Comparison of ENCODE assay signal across 22 cellular contexts in the genomic region with DNA sequence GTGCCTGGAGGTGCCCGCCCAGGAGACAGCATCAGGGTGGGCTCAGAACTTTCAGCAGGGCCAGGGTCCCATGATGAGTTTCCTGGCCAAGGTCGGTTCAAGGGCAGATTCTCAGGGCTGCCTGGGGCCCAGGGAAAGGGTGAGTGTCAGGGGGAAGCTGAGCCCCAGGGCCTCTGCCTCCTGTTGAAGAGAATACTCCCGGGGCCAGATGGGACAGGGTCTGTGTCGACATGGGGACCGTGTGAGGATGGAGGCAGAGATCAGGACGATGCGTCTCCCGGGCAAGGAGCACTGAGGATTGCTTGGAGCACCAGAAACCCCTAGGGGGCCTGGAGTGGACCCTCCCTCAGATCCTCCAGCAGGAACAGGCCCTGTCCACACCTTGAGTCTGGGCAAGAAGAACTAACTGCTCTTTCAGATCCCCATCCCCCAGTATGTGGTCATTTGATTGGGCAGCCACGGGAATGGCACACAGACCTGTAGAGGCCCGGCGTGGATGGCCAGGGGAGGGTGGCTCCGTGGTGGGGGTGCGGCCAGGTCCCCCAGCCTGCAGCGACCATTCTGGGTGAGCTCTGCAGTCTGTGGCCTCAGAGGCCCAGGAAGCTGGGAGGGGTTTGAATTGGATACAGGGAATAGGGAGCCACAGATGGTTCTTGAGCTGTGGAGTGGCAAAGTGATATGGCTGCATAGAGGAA.
DNase-seq lines count a peak whose midpoint lies in the region; ATAC-seq and TF ChIP-seq lines count a peak whose summit lies in the region.
"Had no signal": no experiment of that assay in that cellular context is flagged by ENCODE, and none has a peak within 500 bp of the region (broad histone marks: within the 10 kb centered on the region; RNA-seq: fewer than 3 reads in every experiment).

No MANE protein-coding gene starts in this region.

- H3K4me3 ChIP-seq in lung (no peak overlapping the region), stomach (no peak overlapping the region), MG63 (no peak overlapping the region)
- H3K4me3 ChIP-seq: GM23248 had no signal

- no peak for TF ChIP-seq POLR2A in stomach (IDR thresholded peaks at IDR 0.05)

- no peaks in the 10 kb centered on the region for H3K27me3 Mint-ChIP-seq in activated CD8-positive, alpha-beta T cell treated with anti-CD3 and anti-CD28 coated beads, Interleukin-2, amount 10 ng/mL, durations not matched to agents 7 days and 5 days (ENCODE audit: low read depth)
- H3K27me3 Mint-ChIP-seq in activated CD8-positive, alpha-beta T cell treated with anti-CD3 and anti-CD28 coated beads for 36 hours: no peaks in the 10 kb centered on the region
- no peaks in the 10 kb centered on the region for H3K27me3 Mint-ChIP-seq in activated T-helper 2 cell treated with anti-CD3 and anti-CD28 coated beads, Interferon-gamma antibody, Interleukin-2, Interleukin-4, amounts not matched to agents 10 μg/mL and 5 μg/mL and 100 μg/mL, durations not matched to agents 14 hours and 24 hours and 36 hours (ENCODE audit: low read depth)
- H3K27me3 Mint-ChIP-seq: CD4-positive, alpha-beta memory T cell had no signal

- POLR2A ChIA-PET in activated CD8-positive, alpha-beta T cell treated with anti-CD3 and anti-CD28 coated beads, Interleukin-2, amount 10 ng/mL, durations not matched to agents 7 days and 5 days (lab: Charles Lee): no interaction called here
- POLR2A ChIA-PET in activated CD8-positive, alpha-beta T cell treated with anti-CD3 and anti-CD28 coated beads for 36 hours (lab: Charles Lee): no interaction called here

- no peak overlapping the region for H3K27ac Mint-ChIP-seq in activated CD8-positive, alpha-beta T cell treated with anti-CD3 and anti-CD28 coated beads, Interleukin-2, amount 10 ng/mL, durations not matched to agents 7 days and 5 days
- no peak overlapping the region for H3K27ac Mint-ChIP-seq in activated CD8-positive, alpha-beta T cell treated with anti-CD3 and anti-CD28 coated beads for 36 hours
- H3K27ac Mint-ChIP-seq in activated T-helper 2 cell treated with anti-CD3 and anti-CD28 coated beads, Interferon-gamma antibody, Interleukin-2, Interleukin-4, amounts not matched to agents 10 μg/mL and 5 μg/mL and 100 μg/mL, durations not matched to agents 14 hours and 24 hours and 36 hours: no peak overlapping the region
- H3K27ac Mint-ChIP-seq: CD4-positive, alpha-beta memory T cell had no signal

- H3K4me1 ChIP-seq in lung (ENCODE audit: control insufficient read depth in 2 of 2, insufficient read depth in 2 of 2, low read length in 2 of 2) (no peaks in the 10 kb centered on the region), stomach (no peaks in the 10 kb centered on the region)

- intact Hi-C loops in activated CD8-positive, alpha-beta T cell treated with anti-CD3 and anti-CD28 coated beads for 36 hours (cut with micrococcal nuclease): no loop called here
- intact Hi-C loops in activated T-helper 2 cell treated with anti-CD3 and anti-CD28 coated beads, Interferon-gamma antibody, Interleukin-2, Interleukin-4, amounts not matched to agents 10 μg/mL and 5 μg/mL and 100 μg/mL, durations not matched to agents 14 hours and 24 hours and 36 hours (cut with micrococcal nuclease): no loop called here
- intact Hi-C loops in stomach (cut with DNase I; ENCODE audit: low total_unique reads): no loop called here

- peak; percentile 7 for DNase-seq in activated CD8-positive, alpha-beta T cell treated with anti-CD3 and anti-CD28 coated beads, Interleukin-2, amount 10 ng/mL, durations not matched to agents 7 days and 5 days
- no peak for DNase-seq in activated CD8-positive, alpha-beta T cell treated with anti-CD3 and anti-CD28 coated beads for 36 hours
- DNase-seq in activated T-helper 2 cell treated with anti-CD3 and anti-CD28 coated beads, Interferon-gamma antibody, Interleukin-2, Interleukin-4, amounts not matched to agents 10 μg/mL and 5 μg/mL and 100 μg/mL, durations not matched to agents 14 hours and 24 hours and 36 hours (ENCODE audit: low spot score): peak; percentile 3
- peak; percentile 17 for DNase-seq in lung (ENCODE audit: low spot score)
- DNase-seq in stomach: peak; percentile 18
- DNase-seq in MG63: no peak
- no peak for DNase-seq in 8988T
- DNase-seq: Calu3; CD4-positive, alpha-beta memory T cell; DMS53; GM23248; NCI-H1048; NCI-H146; NCI-H2081; NCI-H510A; NCI-H82; PC-3 had no signal

- no peak for TF ChIP-seq EP300 in stomach (IDR thresholded peaks at IDR 0.05)

- 85 to 97% methylated on average over 14 of the region's 14 CpGs for WGBS in lung, 2 donors
- 79 to 90% (median 85%) methylated on average over 11 to 14 of the region's 14 CpGs for WGBS in stomach, 5 donors

- H3K27ac ChIP-seq in lung (ENCODE audit: low read depth in 1 of 2, low read length in 1 of 2) (no peak overlapping the region), stomach (no peak overlapping the region)
- H3K27ac ChIP-seq: 22Rv1, GM23248, KMS-11, RWPE1 had no signal

- CTCF ChIA-PET in activated CD8-positive, alpha-beta T cell treated with anti-CD3 and anti-CD28 coated beads, Interleukin-2, amount 10 ng/mL, durations not matched to agents 7 days and 5 days (lab: Charles Lee): no interaction called here
- CTCF ChIA-PET in activated CD8-positive, alpha-beta T cell treated with anti-CD3 and anti-CD28 coated beads for 36 hours (lab: Charles Lee): no interaction called here

- no peaks in the 10 kb centered on the region for H3K9me3 Mint-ChIP-seq in activated CD8-positive, alpha-beta T cell treated with anti-CD3 and anti-CD28 coated beads, Interleukin-2, amount 10 ng/mL, durations not matched to agents 7 days and 5 days (ENCODE audit: insufficient read depth)
- H3K9me3 Mint-ChIP-seq in activated CD8-positive, alpha-beta T cell treated with anti-CD3 and anti-CD28 coated beads for 36 hours: no peaks in the 10 kb centered on the region
- no peaks in the 10 kb centered on the region for H3K9me3 Mint-ChIP-seq in activated T-helper 2 cell treated with anti-CD3 and anti-CD28 coated beads, Interferon-gamma antibody, Interleukin-2, Interleukin-4, amounts not matched to agents 10 μg/mL and 5 μg/mL and 100 μg/mL, durations not matched to agents 14 hours and 24 hours and 36 hours

- H3K4me3 Mint-ChIP-seq in activated CD8-positive, alpha-beta T cell treated with anti-CD3 and anti-CD28 coated beads, Interleukin-2, amount 10 ng/mL, durations not matched to agents 7 days and 5 days: no peak overlapping the region
- no peak overlapping the region for H3K4me3 Mint-ChIP-seq in activated CD8-positive, alpha-beta T cell treated with anti-CD3 and anti-CD28 coated beads for 36 hours
- no peak overlapping the region for H3K4me3 Mint-ChIP-seq in activated T-helper 2 cell treated with anti-CD3 and anti-CD28 coated beads, Interferon-gamma antibody, Interleukin-2, Interleukin-4, amounts not matched to agents 10 μg/mL and 5 μg/mL and 100 μg/mL, durations not matched to agents 14 hours and 24 hours and 36 hours (ENCODE audit: low read depth)
- H3K4me3 Mint-ChIP-seq: CD4-positive, alpha-beta memory T cell had no signal

- H3K36me3 ChIP-seq in lung (ENCODE audit: control insufficient read depth in 2 of 2, insufficient read depth in 2 of 2, low read length in 2 of 2) (no peaks in the 10 kb centered on the region), stomach (no peaks in the 10 kb centered on the region), MG63 (no peaks in the 10 kb centered on the region)

- H3K36me3 Mint-ChIP-seq in activated CD8-positive, alpha-beta T cell treated with anti-CD3 and anti-CD28 coated beads, Interleukin-2, amount 10 ng/mL, durations not matched to agents 7 days and 5 days (ENCODE audit: low read depth): no peaks in the 10 kb centered on the region
- H3K36me3 Mint-ChIP-seq in activated CD8-positive, alpha-beta T cell treated with anti-CD3 and anti-CD28 coated beads for 36 hours (ENCODE audit: low read depth): no peaks in the 10 kb centered on the region
- no peaks in the 10 kb centered on the region for H3K36me3 Mint-ChIP-seq in activated T-helper 2 cell treated with anti-CD3 and anti-CD28 coated beads, Interferon-gamma antibody, Interleukin-2, Interleukin-4, amounts not matched to agents 10 μg/mL and 5 μg/mL and 100 μg/mL, durations not matched to agents 14 hours and 24 hours and 36 hours (ENCODE audit: low read depth)
- H3K36me3 Mint-ChIP-seq: CD4-positive, alpha-beta memory T cell had no signal

- H3K9me3 ChIP-seq in lung (ENCODE audit: control insufficient read depth in 2 of 2, insufficient read depth in 1 of 2, low read length in 1 of 2) (peaks cover 0 to 2% of the 10 kb centered on the region in 2 donors), stomach (no peaks in the 10 kb centered on the region), MG63 (no peaks in the 10 kb centered on the region)

- no peak for TF ChIP-seq CTCF in activated CD8-positive, alpha-beta T cell treated with anti-CD3 and anti-CD28 coated beads for 36 hours (IDR thresholded peaks at IDR 0.05)
- no peak for TF ChIP-seq CTCF in lung (IDR thresholded peaks at IDR 0.05; ENCODE audit: control extremely low read depth, extremely low read depth)
- TF ChIP-seq CTCF in stomach (IDR thresholded peaks at IDR 0.05): no peak

- no peaks in the 10 kb centered on the region for H3K4me1 Mint-ChIP-seq in activated CD8-positive, alpha-beta T cell treated with anti-CD3 and anti-CD28 coated beads, Interleukin-2, amount 10 ng/mL, durations not matched to agents 7 days and 5 days (ENCODE audit: low read depth)
- H3K4me1 Mint-ChIP-seq in activated CD8-positive, alpha-beta T cell treated with anti-CD3 and anti-CD28 coated beads for 36 hours (ENCODE audit: low read depth): no peaks in the 10 kb centered on the region
- H3K4me1 Mint-ChIP-seq in activated T-helper 2 cell treated with anti-CD3 and anti-CD28 coated beads, Interferon-gamma antibody, Interleukin-2, Interleukin-4, amounts not matched to agents 10 μg/mL and 5 μg/mL and 100 μg/mL, durations not matched to agents 14 hours and 24 hours and 36 hours (ENCODE audit: low read depth): no peaks in the 10 kb centered on the region
- H3K4me1 Mint-ChIP-seq: CD4-positive, alpha-beta memory T cell had no signal

- no peaks in the 10 kb centered on the region for H3K27me3 ChIP-seq in lung (ENCODE audit: control insufficient read depth, insufficient read depth)
- H3K27me3 ChIP-seq in stomach: no peaks in the 10 kb centered on the region
- H3K27me3 ChIP-seq in MG63: no peaks in the 10 kb centered on the region

- ATAC-seq in activated CD8-positive, alpha-beta T cell treated with anti-CD3 and anti-CD28 coated beads, Interleukin-2, amount 10 ng/mL, durations not matched to agents 7 days and 5 days: no peak
- ATAC-seq in activated CD8-positive, alpha-beta T cell treated with anti-CD3 and anti-CD28 coated beads for 36 hours: no peak
- ATAC-seq in lung (ENCODE audit: insufficient read depth, low FRiP score) (no peak), HG02610 (IDR thresholded peaks at IDR 0.05; ENCODE audit: unreplicated experiment) (no peak)
- ATAC-seq: HepG2, PC-3 had no signal

Comparison
In these comparisons a context has a peak if more than half of its experiments do, and no peak if none do; other contexts are left out.
1. DNase-seq: peak in activated CD8-positive, alpha-beta T cell treated with anti-CD3 and anti-CD28 coated beads, Interleukin-2, amount 10 ng/mL, durations not matched to agents 7 days and 5 days (single experiment), activated T-helper 2 cell treated with anti-CD3 and anti-CD28 coated beads, Interferon-gamma antibody, Interleukin-2, Interleukin-4, amounts not matched to agents 10 μg/mL and 5 μg/mL and 100 μg/mL, durations not matched to agents 14 hours and 24 hours and 36 hours (single experiment), lung (single experiment) and stomach (single experiment); none in activated CD8-positive, alpha-beta T cell treated with anti-CD3 and anti-CD28 coated beads for 36 hours (single experiment), MG63 (single experiment) and 8988T (single experiment).